In genomic region chr20:24977797-24978196, GRCh38 we compare ENCODE assay signal across 30 cellular contexts. TPM values are rescaled to one million over a fixed set of nuclear protein-coding genes. Genes with fewer than 3 reads are reported as not detected.
DNase-seq lines count a peak whose midpoint lies in the region; ATAC-seq and TF ChIP-seq lines count a peak whose summit lies in the region.
"Had no signal": no experiment of that assay in that cellular context is flagged by ENCODE, and none has a peak within 500 bp of the region (broad histone marks: within the 10 kb centered on the region; RNA-seq: fewer than 3 reads in every experiment).

No MANE protein-coding gene starts in this region.

- H3K36me3 Mint-ChIP-seq in endothelial cell (ENCODE audit: low read depth, unreplicated experiment), result peaks cover 75% of the 10 kb centered on the region

- no peak overlapping the region for H3K27ac Mint-ChIP-seq in endothelial cell (ENCODE audit: unreplicated experiment)
- H3K27ac Mint-ChIP-seq: activated CD4-positive, alpha-beta T cell treated with anti-CD3 and anti-CD28 coated beads, Interleukin-2, amount 10 ng/mL, durations not matched to agents 24 days and 14 days; activated naive CD4-positive, alpha-beta T cell treated with anti-CD3 and anti-CD28 coated beads, Interleukin-2, amount 10 ng/mL, durations not matched to agents 7 days and 5 days; endodermal cell; nephron; stimulated activated naive B cell treated with anti-CD40 and anti-IgM and Interleukin-4, amounts not matched to agents 10 μg/mL and 1 μg/mL and 100 μg/mL, for 72 hours; T-cell; WTC11 had no signal

- TF ChIP-seq POLR2A in stomach (IDR thresholded peaks at IDR 0.05), result no peak

- ATAC-seq in GM18517 (IDR thresholded peaks at IDR 0.05; ENCODE audit: unreplicated experiment), result no peak
- ATAC-seq: HCT116; mucosa of descending colon; stimulated activated naive B cell treated with anti-CD40 and anti-IgM and Interleukin-4, amounts not matched to agents 10 μg/mL and 1 μg/mL and 100 μg/mL, for 72 hours; T-cell; WTC11 had no signal

- H3K27me3 Mint-ChIP-seq in endothelial cell (ENCODE audit: unreplicated experiment), result peaks cover 7% of the 10 kb centered on the region
- H3K27me3 Mint-ChIP-seq: activated CD4-positive, alpha-beta T cell treated with anti-CD3 and anti-CD28 coated beads, Interleukin-2, amount 10 ng/mL, durations not matched to agents 24 days and 14 days; activated naive CD4-positive, alpha-beta T cell treated with anti-CD3 and anti-CD28 coated beads, Interleukin-2, amount 10 ng/mL, durations not matched to agents 7 days and 5 days; stimulated activated naive B cell treated with anti-CD40 and anti-IgM and Interleukin-4, amounts not matched to agents 10 μg/mL and 1 μg/mL and 100 μg/mL, for 72 hours; T-cell had no signal

- H3K27ac ChIP-seq in angular gyrus (ENCODE audit: low read depth, low read length) (peak overlapping the region; percentile 62), dorsolateral prefrontal cortex (peak overlapping the region; percentile 27 to 92 (median 80)), temporal lobe (ENCODE audit: low read depth, low read length) (peak overlapping the region; percentile 76), stomach (no peak overlapping the region)
- H3K27ac ChIP-seq: KMS-11 had no signal

- peaks cover 0 to 12% (median 0%) of the 10 kb centered on the region in 4 donors for H3K4me1 ChIP-seq in stomach

- no peak for TF ChIP-seq EP300 in stomach (IDR thresholded peaks at IDR 0.05)

- TF ChIP-seq CTCF in dorsolateral prefrontal cortex (IDR thresholded peaks at IDR 0.05 in 54 of 56, conservative IDR thresholded peaks at IDR 0.05 in 2 of 56; ENCODE audit: low read depth in 1 of 56, partially characterized antibody in 56 of 56), result no peak
- no peak for TF ChIP-seq CTCF in endothelial cell (IDR thresholded peaks at IDR 0.05; ENCODE audit: unreplicated experiment)
- no peak for TF ChIP-seq CTCF in stomach (IDR thresholded peaks at IDR 0.05)

- intact Hi-C loops in dorsolateral prefrontal cortex (cut with DNase I) (no loop called here), stomach (cut with DNase I; ENCODE audit: low total_unique reads) (no loop called here)

- H3K4me3 ChIP-seq in dorsolateral prefrontal cortex, result peak overlapping the region in 9 of 59 donors; percentile 3 to 25 (median 6)
- no peak overlapping the region for H3K4me3 ChIP-seq in stomach
- H3K4me3 ChIP-seq: esophagus muscularis mucosa, lung, mucosa of descending colon, skin epidermis had no signal

- H3K4me1 Mint-ChIP-seq in endothelial cell (ENCODE audit: unreplicated experiment), result peaks cover 4% of the 10 kb centered on the region
- H3K4me1 Mint-ChIP-seq: endodermal cell, nephron, WTC11 had no signal

- peaks cover 0 to 17% (median 5%) of the 10 kb centered on the region in 4 donors for H3K9me3 ChIP-seq in stomach
- H3K9me3 ChIP-seq: esophagus muscularis mucosa had no signal

- peaks cover 27 to 89% (median 74%) of the 10 kb centered on the region in 4 donors for H3K36me3 ChIP-seq in stomach

- no peak overlapping the region for H3K4me3 Mint-ChIP-seq in endothelial cell (ENCODE audit: unreplicated experiment)
- H3K4me3 Mint-ChIP-seq: activated CD4-positive, alpha-beta T cell treated with anti-CD3 and anti-CD28 coated beads, Interleukin-2, amount 10 ng/mL, durations not matched to agents 24 days and 14 days; activated naive CD4-positive, alpha-beta T cell treated with anti-CD3 and anti-CD28 coated beads, Interleukin-2, amount 10 ng/mL, durations not matched to agents 7 days and 5 days; endodermal cell; nephron; stimulated activated naive B cell treated with anti-CD40 and anti-IgM and Interleukin-4, amounts not matched to agents 10 μg/mL and 1 μg/mL and 100 μg/mL, for 72 hours; T-cell; WTC11 had no signal

- H3K9me3 Mint-ChIP-seq in endothelial cell (ENCODE audit: unreplicated experiment), result peaks cover 7% of the 10 kb centered on the region

- WGBS in stomach, 5 donors, result 82 to 95% (median 84%) methylated on average over 3 of the region's 3 CpGs

- H3K27me3 ChIP-seq in dorsolateral prefrontal cortex (no peaks in the 10 kb centered on the region), stomach (no peaks in the 10 kb centered on the region)
- H3K27me3 ChIP-seq: esophagus muscularis mucosa had no signal

- DNase-seq in dorsolateral prefrontal cortex (peak in 4 of 10 donors; percentile 47 to 66 (median 58)), midbrain (lab: John Stamatoyannopoulos, UW) (peak; percentile 29), endothelial cell (ENCODE audit: low spot score) (no peak), stomach (no peak)
- DNase-seq: activated CD4-positive, alpha-beta T cell treated with anti-CD3 and anti-CD28 coated beads, Interleukin-2, amount 10 ng/mL, durations not matched to agents 24 days and 14 days; DMS79; foreskin fibroblast; GDM1; kidney; MM.1S; mucosa of descending colon; NCI-H2081; NCI-H524 treated with DMSO at 0.1 percent for 48 hours; OCI-M1; stimulated activated naive B cell treated with anti-CD40 and anti-IgM and Interleukin-4, amounts not matched to agents 10 μg/mL and 1 μg/mL and 100 μg/mL, for 72 hours; T-cell had no signal

RNA-seq across cellular contexts. Expression of gene APMAP, which starts 14.8 kb away (rescaled TPM):
- total RNA-seq in dorsolateral prefrontal cortex (100 to 1,000 TPM in 21 of 120 experiments, 10 to 100 TPM in 99; 43.1 to 113 (median 90.4) TPM), temporal lobe (55.3 TPM), endothelial cell (ENCODE audit: unreplicated experiment) (95.2 TPM), stomach (10 to 100 TPM; 12.3 to 55.6 (median 39.3) TPM)
- 10 to 100 TPM; 14.4 to 29.5 (median 24.8) TPM for polyA plus RNA-seq in stomach

RNA-seq across cellular contexts. Expression of gene CST7, which starts 28.7 kb away (rescaled TPM):
- total RNA-seq in dorsolateral prefrontal cortex (1 to 10 TPM in 38 of 120 experiments, under 1 TPM in 28, not detected in 54; 0.41 to 9.7 (median 1.1) TPM), temporal lobe (0.25 TPM), endothelial cell (ENCODE audit: unreplicated experiment) (not detected), stomach (1 to 10 TPM in 3 of 5 donors, under 1 TPM in 1, not detected in 1; 0.87 to 4.5 (median 2.0) TPM)
- polyA plus RNA-seq in stomach, result 1 to 10 TPM; 2.5 to 8.3 (median 4.9) TPM
- total RNA-seq: bronchial epithelial cell, endodermal cell, osteoblast, WTC11 had no signal

Comparison
In these comparisons a context has a peak if more than half of its experiments do, and no peak if none do; other contexts are left out.
1. H3K27ac ChIP-seq: peak in angular gyrus (single experiment), dorsolateral prefrontal cortex (59 of 59) and temporal lobe (single experiment); none in stomach (0 of 5).